ENCODE assay signal across 1 cellular context in the genomic region with DNA sequence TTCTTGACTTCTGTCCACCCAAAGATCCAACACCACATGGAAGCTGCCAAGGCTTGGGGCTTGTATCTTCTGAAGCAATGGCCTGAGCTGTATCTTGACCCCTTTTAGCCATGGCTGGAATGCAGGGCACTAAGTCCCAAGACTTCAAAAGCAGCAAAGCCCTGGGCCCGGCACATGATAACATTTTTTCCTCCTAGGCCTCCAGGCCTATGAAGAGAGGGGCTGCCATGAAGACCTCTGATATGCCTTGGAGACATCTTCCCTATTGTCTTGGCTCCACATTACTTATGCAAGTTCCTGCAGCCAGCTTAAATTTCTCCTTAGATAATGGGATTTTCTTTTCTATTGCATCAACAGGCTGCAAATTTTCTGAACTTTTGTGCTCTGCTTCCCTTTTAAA.
TF ChIP-seq lines count a peak whose summit lies in the region.

No MANE protein-coding gene starts in this region.

TF ChIP-seq in HCT116, 20 proteins besides CTCF, POLR2A, EP300 and RAD21 (continued from another document):
- TF ChIP-seq FOSL1 (IDR thresholded peaks at IDR 0.05; ENCODE audit: low read depth), result no peak
